In genomic region chr10:4247379-4247778, GRCh38 we compare ENCODE assay signal across 14 cellular contexts.
DNase-seq lines count a peak whose midpoint lies in the region; ATAC-seq and TF ChIP-seq lines count a peak whose summit lies in the region.
"Had no signal": no experiment of that assay in that cellular context is flagged by ENCODE, and none has a peak within 500 bp of the region (broad histone marks: within the 10 kb centered on the region; RNA-seq: fewer than 3 reads in every experiment).

No MANE protein-coding gene starts in this region.

- H4K20me1 ChIP-seq in osteoblast (ENCODE audit: insufficient read depth, low read length), result no peaks in the 10 kb centered on the region

- H3K4me3 ChIP-seq in right atrium auricular region (no peak overlapping the region), breast epithelium (no peak overlapping the region), osteoblast (ENCODE audit: insufficient read depth, low read length) (peak overlapping the region; percentile 49), aorta (ENCODE audit: low read length in 2 of 2) (no peak overlapping the region), adrenal gland (no peak overlapping the region)
- H3K4me3 ChIP-seq: hepatocyte had no signal

- TF ChIP-seq POLR2A in breast epithelium (IDR thresholded peaks at IDR 0.05), result no peak
- TF ChIP-seq POLR2A in adrenal gland (IDR thresholded peaks at IDR 0.05), result no peak

- WGBS in aorta, 2 donors, result 61 to 66% methylated on average over 5 of the region's 5 CpGs
- 93 to 95% (median 95%) methylated on average over 5 of the region's 5 CpGs for WGBS in adrenal gland, 4 donors

- intact Hi-C loops in cardiac septum (cut with DNase I), result no loop called here
- intact Hi-C loops in breast epithelium (cut with DNase I; ENCODE audit: low total_unique reads), result no loop called here
- intact Hi-C loops in aorta (cut with DNase I), result loop anchor here in 1 of 2 donors (10.0 kb wide), 1 partner anchor 1053 kb away; no protein-coding TSS in a partner anchor
- intact Hi-C loops in adrenal gland (cut with DNase I), result no loop called here

- H3K9me3 ChIP-seq in right atrium auricular region (no peaks in the 10 kb centered on the region), breast epithelium (no peaks in the 10 kb centered on the region), osteoblast (ENCODE audit: low read depth, low read length) (no peaks in the 10 kb centered on the region), aorta (ENCODE audit: control insufficient read depth, low read length) (no peaks in the 10 kb centered on the region), adrenal gland (replicated peaks in 1 of 3) (no peaks in the 10 kb centered on the region)

- peaks cover 0 to 33% of the 10 kb centered on the region in 2 donors for H3K4me1 ChIP-seq in right atrium auricular region
- H3K4me1 ChIP-seq in breast epithelium, result peaks cover 0 to 5% of the 10 kb centered on the region in 2 donors
- H3K4me1 ChIP-seq in osteoblast (ENCODE audit: insufficient read depth, low read length), result peaks cover 52% of the 10 kb centered on the region
- peaks cover 0 to 4% of the 10 kb centered on the region in 2 donors for H3K4me1 ChIP-seq in aorta (ENCODE audit: control insufficient read depth in 1 of 2, insufficient read depth in 2 of 2, low read length in 2 of 2)
- H3K4me1 ChIP-seq in adrenal gland (replicated peaks in 1 of 2), result peaks cover 0 to 15% of the 10 kb centered on the region in 2 donors

- H3K27ac ChIP-seq in right atrium auricular region (peak overlapping the region; percentile 48 to 56), breast epithelium (peak overlapping the region; percentile 66 to 84), osteoblast (ENCODE audit: low read depth, low read length) (peak overlapping the region; percentile 100), aorta (ENCODE audit: low read depth in 1 of 2, low read length in 2 of 2) (peak overlapping the region; percentile 79 to 87), adrenal gland (no peak overlapping the region)
- H3K27ac ChIP-seq: hepatocyte had no signal

- DNase-seq in right atrium auricular region (ENCODE audit: low spot score) (no peak), cardiac septum (ENCODE audit: low spot score) (no peak), breast epithelium (ENCODE audit: low spot score in 2 of 2) (no peak), osteoblast (ENCODE audit: insufficient read length, low spot score, missing footprints) (no peak), aorta (no peak), KG1 (lab: John Stamatoyannopoulos, UW) (no peak), adrenal gland (no peak)
- DNase-seq: activated CD8-positive, alpha-beta memory T cell treated with anti-CD3 and anti-CD28 coated beads for 24 hours; NCI-H187; NCI-H510A treated with DMSO at 0.1 percent for 48 hours; posterior cingulate gyrus; stimulated activated CD4-positive, alpha-beta T cell treated with anti-CD3 and anti-CD28 coated beads, Interleukin-15, amount 100 ng/mL, for 24 hours had no signal

- ATAC-seq in aorta (ENCODE audit: low FRiP score) (no peak), HG02798 (IDR thresholded peaks at IDR 0.05; ENCODE audit: poor library complexity, unreplicated experiment) (no peak)

- peak overlapping the region; percentile 79 for H3K4me2 ChIP-seq in osteoblast (ENCODE audit: insufficient read depth, low read length)
- H3K4me2 ChIP-seq: hepatocyte had no signal

- TF ChIP-seq CTCF in right atrium auricular region (IDR thresholded peaks at IDR 0.05), result no peak
- no peak for TF ChIP-seq CTCF in breast epithelium (IDR thresholded peaks at IDR 0.05)
- TF ChIP-seq CTCF in osteoblast (IDR thresholded peaks at IDR 0.05; ENCODE audit: extremely low read depth, low read depth, low read length), result no peak
- no peak for TF ChIP-seq CTCF in adrenal gland (IDR thresholded peaks at IDR 0.05)

- peak overlapping the region; percentile 5 for H2AFZ ChIP-seq in osteoblast (ENCODE audit: low read length)
- H2AFZ ChIP-seq: hepatocyte had no signal

- H3K27me3 ChIP-seq in right atrium auricular region, result no peaks in the 10 kb centered on the region
- no peaks in the 10 kb centered on the region for H3K27me3 ChIP-seq in breast epithelium
- no peaks in the 10 kb centered on the region for H3K27me3 ChIP-seq in osteoblast (ENCODE audit: insufficient read depth, low read length)
- no peaks in the 10 kb centered on the region for H3K27me3 ChIP-seq in aorta (ENCODE audit: control insufficient read depth in 1 of 2, insufficient read depth in 2 of 2, low read length in 1 of 2)
- H3K27me3 ChIP-seq in adrenal gland, result no peaks in the 10 kb centered on the region
- H3K27me3 ChIP-seq: hepatocyte had no signal

- no peaks in the 10 kb centered on the region for H3K36me3 ChIP-seq in right atrium auricular region
- no peaks in the 10 kb centered on the region for H3K36me3 ChIP-seq in breast epithelium
- no peaks in the 10 kb centered on the region for H3K36me3 ChIP-seq in osteoblast (ENCODE audit: insufficient read depth, low read length)
- no peaks in the 10 kb centered on the region for H3K36me3 ChIP-seq in aorta (ENCODE audit: control insufficient read depth in 1 of 2, insufficient read depth in 2 of 2, low read length in 1 of 2)
- no peaks in the 10 kb centered on the region for H3K36me3 ChIP-seq in adrenal gland (replicated peaks in 1 of 2)

- H3K79me2 ChIP-seq in osteoblast (ENCODE audit: insufficient read depth, low read length), result no peaks in the 10 kb centered on the region
- H3K79me2 ChIP-seq: hepatocyte had no signal

Comparison
In these comparisons a context has a peak if more than half of its experiments do, and no peak if none do; other contexts are left out.
1. H3K27ac ChIP-seq: peak in right atrium auricular region (2 of 2), breast epithelium (2 of 2), osteoblast (single experiment) and aorta (2 of 2); none in adrenal gland (0 of 5).